28 cellular contexts compared by ENCODE assay signal in the genomic region with DNA sequence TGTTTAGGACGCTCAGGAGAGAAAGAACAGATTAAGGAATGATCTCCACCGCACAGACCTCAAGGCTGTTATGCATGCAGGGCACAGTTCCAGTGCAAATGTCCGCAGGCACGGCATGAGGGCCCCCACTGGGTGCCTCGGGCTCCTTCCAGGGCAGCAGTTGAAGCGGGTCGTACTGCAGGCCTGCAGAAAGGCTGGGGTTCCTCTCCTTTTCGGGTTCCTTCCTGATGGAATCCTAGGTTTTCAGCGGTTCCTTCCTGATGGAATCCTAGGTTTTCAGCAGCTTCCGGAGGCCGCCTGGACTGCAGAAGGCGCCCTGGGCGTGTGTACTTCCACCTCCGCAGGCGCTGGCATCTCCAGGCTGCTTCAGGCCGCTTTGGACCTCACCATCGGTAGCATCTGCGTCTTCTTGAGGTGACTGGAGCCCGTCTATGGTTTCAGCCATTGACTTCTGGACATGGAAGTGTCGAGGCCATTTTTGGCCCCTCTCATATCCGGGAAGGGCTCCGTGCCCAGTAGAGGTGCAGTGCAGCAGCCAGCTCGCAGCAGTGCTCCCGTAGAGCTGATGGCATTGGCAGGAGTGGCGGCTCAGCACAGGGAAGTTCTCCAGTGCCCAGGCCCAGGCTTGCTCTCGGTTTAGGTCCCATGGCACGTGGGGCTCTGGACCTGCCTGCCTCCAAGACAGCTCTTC. TPM values are rescaled to one million over a fixed set of nuclear protein-coding genes. Genes with fewer than 3 reads are reported as not detected.
"Had no signal": no experiment of that assay in that cellular context is flagged by ENCODE, and none has a peak within 500 bp of the region (broad histone marks: within the 10 kb centered on the region; RNA-seq: fewer than 3 reads in every experiment).

No MANE protein-coding gene starts in this region.

- DNase-seq: activated CD4-positive, alpha-beta memory T cell treated with anti-CD3 and anti-CD28 coated beads for 36 hours; activated CD4-positive, alpha-beta T cell treated with anti-CD3 and anti-CD28 coated beads, Interleukin-2, amount 10 ng/mL, durations not matched to agents 24 days and 14 days; activated CD4-positive, CD25-positive, alpha-beta regulatory T cell treated with anti-CD3 and anti-CD28 coated beads, Interleukin-2, amount 50 U/mL, for 72 hours; activated CD8-positive, alpha-beta memory T cell treated with anti-CD3 and anti-CD28 coated beads, Interleukin-2, amount 50 U/mL, for 4 hours; activated gamma-delta T cell; activated naive CD4-positive, alpha-beta T cell treated with anti-CD3 and anti-CD28 coated beads, Interleukin-2, amount 10 ng/mL, durations not matched to agents 7 days and 5 days; activated naive CD8-positive, alpha-beta T cell treated with anti-CD3 and anti-CD28 coated beads, Interleukin-2, amount 10 ng/mL, durations not matched to agents 7 days and 5 days; activated T-cell treated with anti-CD3 and anti-CD28 coated beads, Interleukin-2, amount 50 U/mL, for 1 hour; brain microvascular endothelial cell; dermis blood vessel endothelial cell; effector CD8-positive, alpha-beta T cell; glutamatergic neuron; islet precursor cell; midbrain; naive thymus-derived CD8-positive, alpha-beta T cell; stimulated activated CD4-positive, alpha-beta T cell treated with anti-CD3 and anti-CD28 coated beads, Interleukin-15, amount 100 ng/mL, for 24 hours; stimulated activated CD4-positive, alpha-beta T cell treated with anti-CD3 and anti-CD28 coated beads, Interleukin-2, amount 100 ng/mL, for 24 hours; stimulated activated naive CD4-positive, alpha-beta T cell; SW 1271; T-helper 17 cell had no signal

- H3K27me3 Mint-ChIP-seq: activated CD4-positive, alpha-beta T cell treated with anti-CD3 and anti-CD28 coated beads, Interleukin-2, amount 10 ng/mL, durations not matched to agents 24 days and 14 days; activated naive CD8-positive, alpha-beta T cell treated with anti-CD3 and anti-CD28 coated beads, Interleukin-2, amount 10 ng/mL, durations not matched to agents 7 days and 5 days; memory B cell; naive thymus-derived CD8-positive, alpha-beta T cell; T-helper 17 cell had no signal

- H3K4me1 Mint-ChIP-seq: neural progenitor cell had no signal

- ATAC-seq: naive thymus-derived CD8-positive, alpha-beta T cell; T-helper 17 cell had no signal

- H3K4me3 ChIP-seq: hepatocyte, neural progenitor cell, smooth muscle cell, suprapubic skin, tibial artery had no signal

- H3K27ac Mint-ChIP-seq: activated CD4-positive, alpha-beta memory T cell treated with anti-CD3 and anti-CD28 coated beads for 36 hours; activated CD4-positive, alpha-beta T cell treated with anti-CD3 and anti-CD28 coated beads, Interleukin-2, amount 10 ng/mL, durations not matched to agents 24 days and 14 days; activated naive CD4-positive, alpha-beta T cell treated with anti-CD3 and anti-CD28 coated beads, Interleukin-2, amount 10 ng/mL, durations not matched to agents 7 days and 5 days; activated naive CD8-positive, alpha-beta T cell treated with anti-CD3 and anti-CD28 coated beads, Interleukin-2, amount 10 ng/mL, durations not matched to agents 7 days and 5 days; activated T-helper 1 cell treated with anti-CD3 and anti-CD28 coated beads, Interleukin-12 subunit alpha, Interleukin-12 subunit beta, Interleukin-2, Interleukin-4 antibody, amounts not matched to agents 30 ng/mL and 10 ng/mL and 1 ng/mL, durations not matched to agents 14 hours and 24 hours and 36 hours; memory B cell; naive thymus-derived CD8-positive, alpha-beta T cell; neural progenitor cell; progenitor cell of endocrine pancreas; T-helper 17 cell had no signal

- H3K9me3 ChIP-seq: suprapubic skin, tibial artery had no signal

- H3K4me1 ChIP-seq: neural progenitor cell had no signal

- H3K36me3 ChIP-seq: neural progenitor cell had no signal

- H3K27me3 ChIP-seq: brain microvascular endothelial cell, hepatocyte, suprapubic skin, tibial artery had no signal

- H3K9ac ChIP-seq: neural progenitor cell had no signal

- H3K4me3 Mint-ChIP-seq: activated CD4-positive, alpha-beta memory T cell treated with anti-CD3 and anti-CD28 coated beads for 36 hours; activated CD4-positive, alpha-beta T cell treated with anti-CD3 and anti-CD28 coated beads, Interleukin-2, amount 10 ng/mL, durations not matched to agents 24 days and 14 days; activated naive CD4-positive, alpha-beta T cell treated with anti-CD3 and anti-CD28 coated beads, Interleukin-2, amount 10 ng/mL, durations not matched to agents 7 days and 5 days; activated naive CD8-positive, alpha-beta T cell treated with anti-CD3 and anti-CD28 coated beads, Interleukin-2, amount 10 ng/mL, durations not matched to agents 7 days and 5 days; activated T-helper 1 cell treated with anti-CD3 and anti-CD28 coated beads, Interleukin-12 subunit alpha, Interleukin-12 subunit beta, Interleukin-2, Interleukin-4 antibody, amounts not matched to agents 30 ng/mL and 10 ng/mL and 1 ng/mL, durations not matched to agents 14 hours and 24 hours and 36 hours; memory B cell; naive thymus-derived CD8-positive, alpha-beta T cell; neural progenitor cell; T-helper 17 cell had no signal

- H3K27ac ChIP-seq: brain microvascular endothelial cell, hepatocyte, neural progenitor cell, suprapubic skin, tibial artery had no signal

- H3K9me3 Mint-ChIP-seq: activated CD4-positive, alpha-beta memory T cell treated with anti-CD3 and anti-CD28 coated beads for 36 hours; activated CD4-positive, alpha-beta T cell treated with anti-CD3 and anti-CD28 coated beads, Interleukin-2, amount 10 ng/mL, durations not matched to agents 24 days and 14 days; activated naive CD4-positive, alpha-beta T cell treated with anti-CD3 and anti-CD28 coated beads, Interleukin-2, amount 10 ng/mL, durations not matched to agents 7 days and 5 days; activated naive CD8-positive, alpha-beta T cell treated with anti-CD3 and anti-CD28 coated beads, Interleukin-2, amount 10 ng/mL, durations not matched to agents 7 days and 5 days; activated T-helper 1 cell treated with anti-CD3 and anti-CD28 coated beads, Interleukin-12 subunit alpha, Interleukin-12 subunit beta, Interleukin-2, Interleukin-4 antibody, amounts not matched to agents 30 ng/mL and 10 ng/mL and 1 ng/mL, durations not matched to agents 14 hours and 24 hours and 36 hours; memory B cell; naive thymus-derived CD8-positive, alpha-beta T cell had no signal

RNA-seq across cellular contexts. Expression of a gene that starts 18.5 kb away (rescaled TPM):
- total RNA-seq: hepatocyte, smooth muscle cell had no signal
